15 cellular contexts compared by ENCODE assay signal in the genomic region with DNA sequence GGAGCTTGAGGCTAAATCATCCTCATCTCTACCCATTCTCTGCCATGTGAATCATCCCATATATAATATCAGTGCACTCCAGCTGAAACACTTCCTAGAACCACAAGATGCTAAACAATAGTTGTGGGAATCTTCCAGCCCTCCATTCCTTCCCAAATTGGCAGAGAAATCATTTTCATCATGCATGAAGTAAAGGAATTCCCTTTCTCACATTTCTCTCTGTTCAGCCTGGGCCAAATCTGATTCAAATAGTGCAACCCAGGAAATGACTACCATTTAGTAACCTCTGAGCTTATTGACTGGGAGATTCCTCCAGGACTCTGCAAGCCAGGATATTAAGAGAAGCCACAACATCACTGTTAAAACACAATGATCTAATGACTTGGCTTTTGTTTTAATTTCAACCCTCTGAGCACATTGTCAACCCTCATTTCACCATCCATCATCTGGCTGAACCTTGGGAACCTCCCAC.
DNase-seq lines count a peak whose midpoint lies in the region; ATAC-seq, FAIRE-seq and TF ChIP-seq lines count a peak whose summit lies in the region.
"Had no signal": no experiment of that assay in that cellular context is flagged by ENCODE, and none has a peak within 500 bp of the region (broad histone marks: within the 10 kb centered on the region; RNA-seq: fewer than 3 reads in every experiment).

No MANE protein-coding gene starts in this region.

- no TSS peak for BruUV-seq in A673 (replicated peaks; lab: Mats Ljungman, UMichigan)

- TF ChIP-seq CTCF in A673 (conservative IDR thresholded peaks at IDR 0.05; ENCODE audit: low read depth, low read length) (no peak), astrocyte of the cerebellum (IDR thresholded peaks at IDR 0.05; ENCODE audit: low read depth, low read length, missing control alignments) (no peak), WTC11 (IDR thresholded peaks at IDR 0.05) (no peak)

- POLR2A ChIA-PET in A673 (lab: Charles Lee; ENCODE audit: low non-redundant PET), result no interaction called here
- POLR2A ChIA-PET in WTC11 (lab: Charles Lee), result no interaction called here

- no peak overlapping the region for H3K4me3 Mint-ChIP-seq in WTC11
- H3K4me3 Mint-ChIP-seq: CD4-positive, CD25-positive, alpha-beta regulatory T cell had no signal

- H3K27me3 ChIP-seq in A673 (replicated peaks; ENCODE audit: insufficient read depth, low read depth, low read length, poor library complexity), result no peaks in the 10 kb centered on the region

- H3K27ac Mint-ChIP-seq in WTC11, result no peak overlapping the region

- no peak for ATAC-seq in WTC11
- ATAC-seq in HG02973 (IDR thresholded peaks at IDR 0.05; ENCODE audit: unreplicated experiment), result no peak

- in situ Hi-C loops in astrocyte of the cerebellum (cut with HindIII; ENCODE audit: low sequenced_read_pairs), result no loop called here

- TF ChIP-seq POLR2A in GM12891 (IDR thresholded peaks at IDR 0.05; ENCODE audit: low read depth, low read length), result no peak

- H3K27me3 Mint-ChIP-seq in WTC11 (ENCODE audit: low read depth), result no peaks in the 10 kb centered on the region
- H3K27me3 Mint-ChIP-seq: CD4-positive, CD25-positive, alpha-beta regulatory T cell had no signal

- H3K4me1 Mint-ChIP-seq in WTC11, result peaks cover 3% of the 10 kb centered on the region; the same call in 1 of the 2 replicates

- FAIRE-seq in GM12891 (lab: Jason Lieb, UNC), result peak; percentile 51
- FAIRE-seq: GM12878, urothelium cell line had no signal

- intact Hi-C loops in A673 (cut with micrococcal nuclease; ENCODE audit: unreplicated experiment), result no loop called here

- no peaks in the 10 kb centered on the region for H3K9me3 Mint-ChIP-seq in WTC11
- H3K9me3 Mint-ChIP-seq: CD4-positive, CD25-positive, alpha-beta regulatory T cell had no signal

- no peaks in the 10 kb centered on the region for H3K36me3 Mint-ChIP-seq in WTC11

- CTCF ChIA-PET in A673 (lab: Charles Lee) (no interaction called here), WTC11 (lab: Charles Lee) (no interaction called here)

- DNase-seq in A673 (ENCODE audit: low spot score) (peak; percentile 6), GM12891 (ENCODE audit: insufficient read length, low spot score) (no peak), astrocyte of the cerebellum (ENCODE audit: low read depth) (peak; percentile 98), hepatic stellate cell (ENCODE audit: low spot score) (peak; percentile 24), WTC11 (ENCODE audit: low spot score) (no peak), anterior cingulate cortex (lab: John Stamatoyannopoulos, UW) (no peak)
- no peak for DNase-seq in activated CD8-positive, alpha-beta memory T cell treated with anti-CD3 and anti-CD28 coated beads for 24 hours
- DNase-seq: activated effector memory CD4-positive, alpha-beta T cell treated with anti-CD3 and anti-CD28 coated beads, Interleukin-2, amount 50 U/mL, for 16 hours; CD4-positive, CD25-positive, alpha-beta regulatory T cell; effector memory CD4-positive, alpha-beta T cell; left cardiac atrium; NCI-H1930 had no signal

- H3K27ac ChIP-seq in A673 (ENCODE audit: low read depth, low read length, poor library complexity, severe bottlenecking), result no peak overlapping the region

- H3K36me3 ChIP-seq in A673 (ENCODE audit: insufficient read depth, low read length, poor library complexity, severe bottlenecking), result peaks cover 17% of the 10 kb centered on the region

- no peak overlapping the region for H3K4me3 ChIP-seq in A673 (ENCODE audit: low read depth, low read length, poor library complexity, severe bottlenecking)
- no peak overlapping the region for H3K4me3 ChIP-seq in astrocyte of the cerebellum (ENCODE audit: low read depth, low read length)
- H3K4me3 ChIP-seq: GM12878 had no signal

- H3K9me3 ChIP-seq in A673 (ENCODE audit: low read depth, low read length, poor library complexity, severe bottlenecking), result no peaks in the 10 kb centered on the region

- no peaks in the 10 kb centered on the region for H3K4me1 ChIP-seq in A673 (ENCODE audit: insufficient read depth, low read length, poor library complexity, severe bottlenecking)

TF ChIP-seq in GM12891, 5 proteins besides CTCF, POLR2A, EP300 and RAD21:
- TF ChIP-seq SPI1 (IDR thresholded peaks at IDR 0.05; ENCODE audit: low read depth, low read length) (no peak), PAX5 (IDR thresholded peaks at IDR 0.05; ENCODE audit: insufficient read depth, low read length, severe bottlenecking) (no peak), POLR2AphosphoS5 (IDR thresholded peaks at IDR 0.05; ENCODE audit: low read depth, low read length) (no peak), TAF1 (IDR thresholded peaks at IDR 0.05; ENCODE audit: low read depth, low read length) (no peak), POU2F2 (IDR thresholded peaks at IDR 0.05; ENCODE audit: low read depth, low read length) (no peak)

TF ChIP-seq in WTC11, 78 proteins besides CTCF, POLR2A, EP300 and RAD21 (continues in another document):
- TF ChIP-seq ZNF671 (CRISPR knock-in tag; IDR thresholded peaks at IDR 0.05) (no peak), HMGA2 (CRISPR knock-in tag; IDR thresholded peaks at IDR 0.05) (no peak), ATF1 (CRISPR knock-in tag; IDR thresholded peaks at IDR 0.05) (no peak), HMGXB4 (CRISPR knock-in tag; IDR thresholded peaks at IDR 0.05) (no peak), JAZF1 (CRISPR knock-in tag; IDR thresholded peaks at IDR 0.05) (no peak), ZNF232 (CRISPR knock-in tag; IDR thresholded peaks at IDR 0.05) (no peak), ZNF425 (CRISPR knock-in tag; conservative IDR thresholded peaks at IDR 0.05) (no peak), TEAD1 (CRISPR knock-in tag; IDR thresholded peaks at IDR 0.05) (no peak), AFF4 (CRISPR knock-in tag; IDR thresholded peaks at IDR 0.05; ENCODE audit: borderline replicate concordance) (no peak), RORB (CRISPR knock-in tag; IDR thresholded peaks at IDR 0.05) (no peak), SMAD3 (CRISPR knock-in tag; IDR thresholded peaks at IDR 0.05; ENCODE audit: borderline replicate concordance) (no peak)
- TF ChIP-seq, protein P1, sequence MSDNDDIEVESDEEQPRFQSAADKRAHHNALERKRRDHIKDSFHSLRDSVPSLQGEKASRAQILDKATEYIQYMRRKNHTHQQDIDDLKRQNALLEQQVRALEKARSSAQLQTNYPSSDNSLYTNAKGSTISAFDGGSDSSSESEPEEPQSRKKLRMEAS (CRISPR knock-in tag; IDR thresholded peaks at IDR 0.05), result no peak

Comparison
In these comparisons a context has a peak if more than half of its experiments do, and no peak if none do; other contexts are left out.
1. DNase-seq: peak in A673 (single experiment), astrocyte of the cerebellum (single experiment) and hepatic stellate cell (single experiment); none in GM12891 (single experiment), activated CD8-positive, alpha-beta memory T cell treated with anti-CD3 and anti-CD28 coated beads for 24 hours (single experiment), WTC11 (single experiment) and anterior cingulate cortex (0 of 58).